8 cellular contexts compared by ENCODE assay signal in genomic region chr10:87817291-87817872, GRCh38. TPM values are rescaled to one million over a fixed set of nuclear protein-coding genes. Genes with fewer than 3 reads are reported as not detected.
A peak's percentile ranks its signal among the peaks of the same experiment; 100 is the strongest.
DNase-seq lines count a peak whose midpoint lies in the region; ATAC-seq and TF ChIP-seq lines count a peak whose summit lies in the region.

No MANE protein-coding gene starts in this region.

- peaks cover 50% of the 10 kb centered on the region for H3K4me1 Mint-ChIP-seq in activated naive CD4-positive, alpha-beta T cell treated with anti-CD3 and anti-CD28 coated beads, Interleukin-2, amount 50 U/mL, for 24 hours

- no peak for TF ChIP-seq POLR2A in ovary (IDR thresholded peaks at IDR 0.05)

- H3K27ac ChIP-seq in SK-N-MC (peak overlapping the region; percentile 67; the same call in 1 of the 2 replicates), ovary (peak overlapping the region; percentile 43 to 54)

- intact Hi-C loops in ovary (cut with DNase I) = no loop called here

- H3K4me3 ChIP-seq in SK-N-MC (peak overlapping the region; percentile 89), ovary (peak overlapping the region; percentile 73)

- peaks cover 8% of the 10 kb centered on the region for H3K36me3 ChIP-seq in SK-N-MC (ENCODE audit: insufficient read depth, low read length)
- no peaks in the 10 kb centered on the region for H3K36me3 ChIP-seq in ovary

- no peaks in the 10 kb centered on the region for H3K9me3 Mint-ChIP-seq in activated naive CD4-positive, alpha-beta T cell treated with anti-CD3 and anti-CD28 coated beads, Interleukin-2, amount 50 U/mL, for 24 hours

- no peaks in the 10 kb centered on the region for H3K27me3 ChIP-seq in ovary

- peak overlapping the region; percentile 90 for H3K9ac ChIP-seq in SK-N-MC (ENCODE audit: insufficient read length)

- TF ChIP-seq CTCF in ovary (IDR thresholded peaks at IDR 0.05) = no peak

- DNase-seq in activated naive CD4-positive, alpha-beta T cell treated with anti-CD3 and anti-CD28 coated beads, Interleukin-2, amount 50 U/mL, for 16 hours = no peak
- DNase-seq in SK-N-MC (ENCODE audit: low read depth, low spot score) (no peak), ovary (no peak), NCI-H510A treated with DMSO at 0.1 percent for 48 hours (lab: John Stamatoyannopoulos, UW) (no peak), globus pallidus (ENCODE audit: low spot score) (no peak)

- WGBS in ovary, 3 donors = 5 to 6% (median 6%) methylated on average over 19 of the region's 19 CpGs

- TF ChIP-seq EP300 in ovary (IDR thresholded peaks at IDR 0.05) = no peak

- peak overlapping the region; percentile 96 for H3K27ac Mint-ChIP-seq in activated naive CD4-positive, alpha-beta T cell treated with anti-CD3 and anti-CD28 coated beads, Interleukin-2, amount 50 U/mL, for 24 hours

- H3K36me3 Mint-ChIP-seq in activated naive CD4-positive, alpha-beta T cell treated with anti-CD3 and anti-CD28 coated beads, Interleukin-2, amount 50 U/mL, for 24 hours = peaks cover 5% of the 10 kb centered on the region

- H3K4me3 Mint-ChIP-seq in activated naive CD4-positive, alpha-beta T cell treated with anti-CD3 and anti-CD28 coated beads, Interleukin-2, amount 50 U/mL, for 24 hours = peak overlapping the region; percentile 95

- no peaks in the 10 kb centered on the region for H3K9me3 ChIP-seq in SK-N-MC (ENCODE audit: low read depth, low read length)
- no peaks in the 10 kb centered on the region for H3K9me3 ChIP-seq in ovary

- peak; percentile 19 for ATAC-seq in HG02981 (IDR thresholded peaks at IDR 0.05; ENCODE audit: unreplicated experiment)
- ATAC-seq in esophagus mucosa = peak; percentile 44

- H3K27me3 Mint-ChIP-seq in activated naive CD4-positive, alpha-beta T cell treated with anti-CD3 and anti-CD28 coated beads, Interleukin-2, amount 50 U/mL, for 24 hours = no peaks in the 10 kb centered on the region

- H3K4me1 ChIP-seq in ovary (ENCODE audit: insufficient read depth) = no peaks in the 10 kb centered on the region

RNA-seq across cellular contexts. Expression of gene ATAD1, which starts 0.6 kb away (rescaled TPM):
- total RNA-seq in esophagus mucosa (26.3 TPM), ovary (10 to 100 TPM; 23.1 to 51.0 (median 39.1) TPM)
- polyA plus RNA-seq in ovary = 10 to 100 TPM; 21.5 to 40.7 TPM

RNA-seq across cellular contexts. Expression of gene KLLN, which starts 46.0 kb away (rescaled TPM):
- 0.60 TPM for total RNA-seq in esophagus mucosa
- total RNA-seq in ovary = 1 to 10 TPM in 1 of 7 donors, under 1 TPM in 6; 0.33 to 2.0 (median 0.61) TPM
- under 1 TPM; 0.22 to 0.60 TPM for polyA plus RNA-seq in ovary

RNA-seq across cellular contexts. Expression of gene PTEN, which starts 46.0 kb away (rescaled TPM):
- 77.0 TPM for total RNA-seq in esophagus mucosa
- 100 to 1,000 TPM in 4 of 7 donors, 10 to 100 TPM in 3; 69.8 to 182 (median 112) TPM for total RNA-seq in ovary
- 10 to 100 TPM; 23.7 to 84.7 TPM for polyA plus RNA-seq in ovary
